Comparison of ENCODE assay signal across 8 cellular contexts in the genomic region with DNA sequence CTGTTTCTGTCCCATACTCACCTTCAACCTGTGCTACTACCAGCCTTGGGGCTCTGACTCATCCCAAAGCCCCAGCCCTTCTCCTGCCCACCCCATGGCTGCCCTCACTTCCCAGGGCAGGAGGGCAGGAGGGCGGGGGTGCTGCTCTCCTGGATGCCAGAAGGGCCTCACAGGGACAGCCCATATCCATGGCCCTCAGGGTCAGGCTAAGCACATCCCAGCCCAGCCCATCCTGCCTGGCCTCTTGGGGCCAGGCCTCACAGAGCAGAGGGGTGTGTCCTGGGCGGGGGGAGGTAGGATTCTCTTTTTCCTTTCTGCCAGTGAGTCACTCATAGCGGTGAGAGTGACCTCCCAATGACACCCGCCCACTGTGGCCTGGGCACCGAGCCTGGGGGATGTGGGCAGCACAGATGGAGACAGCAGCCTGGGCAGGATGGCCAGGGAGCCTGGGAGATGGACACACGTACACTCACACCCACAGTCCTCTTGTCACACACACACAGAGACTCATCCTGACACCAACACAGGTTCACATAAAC. TPM values are rescaled to one million over a fixed set of nuclear protein-coding genes. Genes with fewer than 3 reads are reported as not detected.
DNase-seq lines count a peak whose midpoint lies in the region; ATAC-seq, FAIRE-seq and TF ChIP-seq lines count a peak whose summit lies in the region.

No MANE protein-coding gene starts in this region.

- H3K36me3 Mint-ChIP-seq in naive thymus-derived CD8-positive, alpha-beta T cell: peaks cover 0 to 17% (median 10%) of the 10 kb centered on the region in 3 donors

- FAIRE-seq in bronchial epithelial cell (lab: Jason Lieb, UNC): no peak

- peak overlapping the region; percentile 82 to 95 (median 91) for H3K4me3 Mint-ChIP-seq in naive thymus-derived CD8-positive, alpha-beta T cell

- H3K27me3 Mint-ChIP-seq in naive thymus-derived CD8-positive, alpha-beta T cell: no peaks in the 10 kb centered on the region

- in situ Hi-C loops in G401 (cut with HindIII; ENCODE audit: low sequenced_read_pairs): no loop called here

- peak overlapping the region; percentile 98 for H3K4me2 ChIP-seq in BLaER1

- H3K9ac ChIP-seq in BLaER1: peak overlapping the region; percentile 89

- no peak for TF ChIP-seq CTCF in bronchial epithelial cell (IDR thresholded peaks at IDR 0.05; ENCODE audit: insufficient read depth, low read length, severe bottlenecking)

- DNase-seq in NCI-H460 (ENCODE audit: extremely low read depth, low read depth) (peak; percentile 51), bronchial epithelial cell (ENCODE audit: low read depth) (peak; percentile 63), activated gamma-delta T cell (lab: John Stamatoyannopoulos, UW) (no peak), G401 (ENCODE audit: low spot score) (no peak), SK-N-DZ (ENCODE audit: low spot score) (no peak)
- DNase-seq in naive thymus-derived CD8-positive, alpha-beta T cell: no peak

- peaks cover 50 to 77% (median 74%) of the 10 kb centered on the region in 4 donors for H3K4me1 Mint-ChIP-seq in naive thymus-derived CD8-positive, alpha-beta T cell

- peak overlapping the region; percentile 73 for H3K4me3 ChIP-seq in BLaER1
- no peak overlapping the region for H3K4me3 ChIP-seq in bronchial epithelial cell (ENCODE audit: low read depth, low read length)

- no peaks in the 10 kb centered on the region for H3K9me3 ChIP-seq in BLaER1

- H3K36me3 ChIP-seq in BLaER1 (peaks cover 11% of the 10 kb centered on the region; the same call in 1 of the 2 replicates), bronchial epithelial cell (ENCODE audit: control insufficient read depth, insufficient read depth, low read length) (no peaks in the 10 kb centered on the region)

- H3K4me1 ChIP-seq in BLaER1: peaks cover 89% of the 10 kb centered on the region

- POLR2A ChIA-PET in naive thymus-derived CD8-positive, alpha-beta T cell (lab: Charles Lee): interaction anchor here (0.5 to 7.7 kb wide), 7 partner anchors 10 to 61 kb away, joined by 3 to 149 read pairs (median 5); partner anchors contain the start of genes EHBP1L1, FAM89B, KCNK7 and PCNX3

- peak overlapping the region; percentile 88 to 98 (median 94) for H3K27ac Mint-ChIP-seq in naive thymus-derived CD8-positive, alpha-beta T cell

- H3K27me3 ChIP-seq in BLaER1: no peaks in the 10 kb centered on the region
- no peaks in the 10 kb centered on the region for H3K27me3 ChIP-seq in bronchial epithelial cell (ENCODE audit: control insufficient read depth, insufficient read depth, low read length)

- 0 out of 2 replicates have a peak, but pooled peaks cover 13% of the 10 kb centered on the region for H4K20me1 ChIP-seq in BLaER1

- no peaks in the 10 kb centered on the region for H3K9me3 Mint-ChIP-seq in naive thymus-derived CD8-positive, alpha-beta T cell

- ATAC-seq in naive thymus-derived CD8-positive, alpha-beta T cell: no peak
- no peak for ATAC-seq in HG03280 (IDR thresholded peaks at IDR 0.05; ENCODE audit: unreplicated experiment)

- peak overlapping the region; percentile 96 for H3K27ac ChIP-seq in BLaER1

RNA-seq across cellular contexts. Expression of gene LTBP3, which starts 2.4 kb away (rescaled TPM):
- total RNA-seq in NCI-H460 (2014; rRNA removed; shearing (Covaris generic)): 13.9 and 23.9 TPM in 2 replicates
- 54.2 and 72.5 TPM in 2 replicates for polyA plus RNA-seq in NCI-H460 (2014; cell fraction: nucleus; rRNA removed)
- total RNA-seq in bronchial epithelial cell: 22.5 and 35.0 TPM in 2 replicates
- total RNA-seq in naive thymus-derived CD8-positive, alpha-beta T cell: 100 to 1,000 TPM; 258 to 261 TPM
- 10 to 100 TPM in 2 of 3 donors, 1 to 10 TPM in 1; 7.3 to 35.0 (median 18.9) TPM for polyA plus RNA-seq in naive thymus-derived CD8-positive, alpha-beta T cell
- total RNA-seq in G401 (2014; rRNA removed; shearing (Covaris generic)): 32.5 and 53.2 TPM in 2 replicates
- polyA plus RNA-seq in SK-N-DZ (2014; cell fraction: cytosol; rRNA removed): 7.7 and 11.5 TPM in 2 replicates
- polyA plus RNA-seq in SK-N-DZ (2014; cell fraction: nucleus; rRNA removed): 41.4 and 60.9 TPM in 2 replicates

RNA-seq across cellular contexts. Expression of gene ZNRD2, which starts 14.5 kb away (rescaled TPM):
- 14.9 and 20.6 TPM in 2 replicates for total RNA-seq in NCI-H460 (2014; rRNA removed; shearing (Covaris generic))
- 31.1 and 40.7 TPM in 2 replicates for polyA plus RNA-seq in NCI-H460 (2014; cell fraction: nucleus; rRNA removed)
- 30.3 and 43.4 TPM in 2 replicates for total RNA-seq in bronchial epithelial cell
- total RNA-seq in naive thymus-derived CD8-positive, alpha-beta T cell: 10 to 100 TPM; 31.5 to 32.7 TPM
- 10 to 100 TPM; 62.9 to 86.3 (median 80.1) TPM for polyA plus RNA-seq in naive thymus-derived CD8-positive, alpha-beta T cell
- total RNA-seq in G401 (2014; rRNA removed; shearing (Covaris generic)): 72.3 and 72.7 TPM in 2 replicates
- 68.9 and 74.6 TPM in 2 replicates for polyA plus RNA-seq in SK-N-DZ (2014; cell fraction: cytosol; rRNA removed)
- polyA plus RNA-seq in SK-N-DZ (2014; cell fraction: nucleus; rRNA removed): 51.2 and 87.1 TPM in 2 replicates

RNA-seq across cellular contexts. Expression of gene FAM89B, which starts 16.6 kb away (rescaled TPM):
- 6.6 and 11.5 TPM in 2 replicates for total RNA-seq in NCI-H460 (2014; rRNA removed; shearing (Covaris generic))
- polyA plus RNA-seq in NCI-H460 (2014; cell fraction: nucleus; rRNA removed): 0.86 and 12.4 TPM in 2 replicates
- total RNA-seq in bronchial epithelial cell: 10.6 and 10.8 TPM in 2 replicates
- 10 to 100 TPM; 39.3 to 42.1 TPM for total RNA-seq in naive thymus-derived CD8-positive, alpha-beta T cell
- 100 to 1,000 TPM in 2 of 3 donors, 10 to 100 TPM in 1; 70.9 to 122 (median 101) TPM for polyA plus RNA-seq in naive thymus-derived CD8-positive, alpha-beta T cell
- total RNA-seq in G401 (2014; rRNA removed; shearing (Covaris generic)): 28.1 and 58.6 TPM in 2 replicates
- polyA plus RNA-seq in SK-N-DZ (2014; cell fraction: cytosol; rRNA removed): 59.4 and 85.8 TPM in 2 replicates
- polyA plus RNA-seq in SK-N-DZ (2014; cell fraction: nucleus; rRNA removed): 44.3 and 61.6 TPM in 2 replicates

RNA-seq across cellular contexts. Expression of gene EHBP1L1, which starts 20.1 kb away (rescaled TPM):
- 12.8 and 15.3 TPM in 2 replicates for total RNA-seq in NCI-H460 (2014; rRNA removed; shearing (Covaris generic))
- polyA plus RNA-seq in NCI-H460 (2014; cell fraction: nucleus; rRNA removed): 24.4 and 30.5 TPM in 2 replicates
- 31.6 and 62.0 TPM in 2 replicates for total RNA-seq in bronchial epithelial cell
- 100 to 1,000 TPM; 101 to 108 TPM for total RNA-seq in naive thymus-derived CD8-positive, alpha-beta T cell
- 10 to 100 TPM; 10.8 to 19.8 (median 11.5) TPM for polyA plus RNA-seq in naive thymus-derived CD8-positive, alpha-beta T cell
- total RNA-seq in G401 (2014; rRNA removed; shearing (Covaris generic)): 8.7 and 16.5 TPM in 2 replicates
- polyA plus RNA-seq in SK-N-DZ (2014; cell fraction: cytosol; rRNA removed): 4.4 and 10.3 TPM in 2 replicates
- polyA plus RNA-seq in SK-N-DZ (2014; cell fraction: nucleus; rRNA removed): 6.3 and 10.7 TPM in 2 replicates

RNA-seq across cellular contexts. Expression of gene SCYL1, which starts 30.9 kb away (rescaled TPM):
- total RNA-seq in NCI-H460 (2014; rRNA removed; shearing (Covaris generic)): 45.0 and 47.3 TPM in 2 replicates
- 50.8 and 65.1 TPM in 2 replicates for polyA plus RNA-seq in NCI-H460 (2014; cell fraction: nucleus; rRNA removed)
- 49.5 and 64.5 TPM in 2 replicates for total RNA-seq in bronchial epithelial cell
- 10 to 100 TPM; 69.0 to 70.6 TPM for total RNA-seq in naive thymus-derived CD8-positive, alpha-beta T cell
- 10 to 100 TPM; 23.2 to 41.5 (median 33.5) TPM for polyA plus RNA-seq in naive thymus-derived CD8-positive, alpha-beta T cell
- 77.6 and 80.4 TPM in 2 replicates for total RNA-seq in G401 (2014; rRNA removed; shearing (Covaris generic))
- 32.7 and 42.1 TPM in 2 replicates for polyA plus RNA-seq in SK-N-DZ (2014; cell fraction: cytosol; rRNA removed)
- 92.4 and 96.0 TPM in 2 replicates for polyA plus RNA-seq in SK-N-DZ (2014; cell fraction: nucleus; rRNA removed)

Comparison
In these comparisons a context has a peak if more than half of its experiments do, and no peak if none do; other contexts are left out.
1. DNase-seq: peak in NCI-H460 (single experiment) and bronchial epithelial cell (single experiment); none in naive thymus-derived CD8-positive, alpha-beta T cell (0 of 10), activated gamma-delta T cell (single experiment), G401 (single experiment) and SK-N-DZ (single experiment).